Comparison of ENCODE assay signal across 21 cellular contexts in the genomic region with DNA sequence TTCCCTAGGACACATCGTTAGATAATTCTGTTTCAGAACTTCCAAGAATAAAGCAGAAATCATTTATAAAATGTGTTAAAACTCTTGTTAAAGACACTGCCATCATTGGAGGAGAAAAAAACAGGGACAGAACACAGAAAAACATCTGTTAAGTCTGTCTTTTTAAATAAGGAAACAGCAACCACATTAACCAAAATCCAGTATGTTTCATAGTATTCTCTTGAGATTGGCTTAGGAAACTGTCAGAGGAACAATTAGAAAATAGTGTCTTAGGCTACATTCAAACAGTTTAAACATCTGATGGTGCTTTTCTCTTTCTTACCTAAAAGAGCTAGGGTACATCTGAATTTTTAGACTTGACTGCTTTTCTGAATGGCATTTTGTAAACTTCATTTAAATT.
DNase-seq lines count a peak whose midpoint lies in the region; ATAC-seq and TF ChIP-seq lines count a peak whose summit lies in the region.
"Had no signal": no experiment of that assay in that cellular context is flagged by ENCODE, and none has a peak within 500 bp of the region (broad histone marks: within the 10 kb centered on the region; RNA-seq: fewer than 3 reads in every experiment).

No MANE protein-coding gene starts in this region.

- DNase-seq in DND-41 (no peak), MM.1S (no peak), adipocyte (ENCODE audit: low read depth) (no peak), osteoblast (ENCODE audit: insufficient read length, low spot score, missing footprints) (no peak), SKM-1 treated with dmso at 0.1 percent for 144 hours (lab: John Stamatoyannopoulos, UW; ENCODE audit: unreplicated experiment) (no peak), NK-92 (lab: John Stamatoyannopoulos, UW; ENCODE audit: unreplicated experiment) (no peak), Right ventricle myocardium inferior (ENCODE audit: missing footprints) (no peak), HPDE6-E6E7 (ENCODE audit: extremely low spot score) (no peak)
- DNase-seq: Caco-2, DMS153, MG63, NCI-H1105 treated with DMSO at 0.1 percent for 48 hours, NCI-H1694, NCI-H774, PC-3, SJCRH30, T-helper 17 cell had no signal

- peaks cover 15% of the 10 kb centered on the region for H3K4me1 ChIP-seq in DND-41 (ENCODE audit: insufficient read depth, low read length)
- peaks cover 6% of the 10 kb centered on the region for H3K4me1 ChIP-seq in MM.1S (ENCODE audit: low read length)
- H3K4me1 ChIP-seq in adipocyte (ENCODE audit: control insufficient read depth, insufficient read depth, low read length) = peaks cover 30% of the 10 kb centered on the region
- peaks cover 7% of the 10 kb centered on the region for H3K4me1 ChIP-seq in osteoblast (ENCODE audit: insufficient read depth, low read length)
- H3K4me1 ChIP-seq: Caco-2 had no signal

- H3F3A ChIP-seq in MM.1S (ENCODE audit: insufficient read depth, low read length) = peaks cover 9% of the 10 kb centered on the region; the same call in 1 of the 2 replicates

- H3K9me2 ChIP-seq in MM.1S (replicated peaks; ENCODE audit: insufficient read depth, low read length) = no peaks in the 10 kb centered on the region

- H3K79me2 ChIP-seq in DND-41 (ENCODE audit: insufficient read depth, low read length) (no peaks in the 10 kb centered on the region), MM.1S (ENCODE audit: low read length) (no peaks in the 10 kb centered on the region), osteoblast (ENCODE audit: insufficient read depth, low read length) (no peaks in the 10 kb centered on the region)

- intact Hi-C loops in Right ventricle myocardium inferior (cut with DNase I) = no loop called here

- ATAC-seq in DND-41 (ENCODE audit: insufficient read depth, low read depth) (peak; percentile 74), Right ventricle myocardium inferior (no peak)
- ATAC-seq: GM12878, HepG2, PC-3, T-helper 17 cell had no signal

- H3K4me3 ChIP-seq in DND-41 (ENCODE audit: low read depth in 1 of 2, low read length in 2 of 2) (no peak overlapping the region), MM.1S (ENCODE audit: low read length) (no peak overlapping the region), adipocyte (ENCODE audit: low read length) (no peak overlapping the region), osteoblast (ENCODE audit: insufficient read depth, low read length) (no peak overlapping the region)
- H3K4me3 ChIP-seq: GM12878, MG63, SJCRH30 had no signal

- H3K27me3 ChIP-seq in DND-41 (ENCODE audit: insufficient read depth, low read length, poor library complexity) (no peaks in the 10 kb centered on the region), MM.1S (replicated peaks; ENCODE audit: insufficient read depth, low read length) (no peaks in the 10 kb centered on the region), adipocyte (replicated peaks; ENCODE audit: control insufficient read depth, insufficient read depth, low read length) (no peaks in the 10 kb centered on the region), osteoblast (ENCODE audit: insufficient read depth, low read length) (no peaks in the 10 kb centered on the region)
- H3K27me3 ChIP-seq: MG63, SJCRH30 had no signal

- no peak for TF ChIP-seq CTCF in DND-41 (IDR thresholded peaks at IDR 0.05; ENCODE audit: borderline replicate concordance, extremely low read depth, low read length, poor library complexity, severe bottlenecking)
- TF ChIP-seq CTCF in MM.1S (IDR thresholded peaks at IDR 0.05; ENCODE audit: low read length) = no peak
- TF ChIP-seq CTCF in osteoblast (IDR thresholded peaks at IDR 0.05; ENCODE audit: extremely low read depth, low read depth, low read length) = no peak

- H3K36me3 ChIP-seq in DND-41 (ENCODE audit: insufficient read depth, low read length) (peaks cover 21% of the 10 kb centered on the region; the same call in 1 of the 2 replicates), MM.1S (replicated peaks; ENCODE audit: insufficient read depth, low read length) (no peaks in the 10 kb centered on the region), adipocyte (ENCODE audit: control insufficient read depth, insufficient read depth, low read length, severe bottlenecking) (peaks cover 11% of the 10 kb centered on the region), osteoblast (ENCODE audit: insufficient read depth, low read length) (peaks cover 4% of the 10 kb centered on the region)

- H2AFZ ChIP-seq in DND-41 (ENCODE audit: low read depth, low read length) (no peak overlapping the region), MM.1S (ENCODE audit: low read length) (no peak overlapping the region), osteoblast (ENCODE audit: low read length) (no peak overlapping the region)

- no peaks in the 10 kb centered on the region for H3K9me3 ChIP-seq in DND-41 (ENCODE audit: insufficient read depth, low read length, severe bottlenecking)
- no peaks in the 10 kb centered on the region for H3K9me3 ChIP-seq in MM.1S (replicated peaks; ENCODE audit: insufficient read depth, low read length)
- H3K9me3 ChIP-seq in adipocyte (ENCODE audit: control insufficient read depth, low read length) = no peaks in the 10 kb centered on the region
- no peaks in the 10 kb centered on the region for H3K9me3 ChIP-seq in osteoblast (ENCODE audit: low read depth, low read length)
- H3K9me3 ChIP-seq: Caco-2 had no signal

- H4K20me1 ChIP-seq in DND-41 (ENCODE audit: insufficient read depth, low read length) = no peaks in the 10 kb centered on the region
- no peaks in the 10 kb centered on the region for H4K20me1 ChIP-seq in MM.1S (ENCODE audit: insufficient read depth, low read length)
- H4K20me1 ChIP-seq in osteoblast (ENCODE audit: insufficient read depth, low read length) = no peaks in the 10 kb centered on the region

- H3K9ac ChIP-seq in DND-41 (ENCODE audit: low read depth, low read length) = no peak overlapping the region
- H3K9ac ChIP-seq in MM.1S (ENCODE audit: low read length) = no peak overlapping the region
- peak overlapping the region; percentile 46 for H3K9ac ChIP-seq in adipocyte (ENCODE audit: low read length)
- H3K9ac ChIP-seq: KMS-11 had no signal

- H3K4me2 ChIP-seq in DND-41 (ENCODE audit: insufficient read depth, low read length) (no peak overlapping the region), MM.1S (ENCODE audit: low read depth, low read length) (no peak overlapping the region; the same call in 1 of the 2 replicates), osteoblast (ENCODE audit: insufficient read depth, low read length) (peak overlapping the region; percentile 10)
- H3K4me2 ChIP-seq: KMS-11 had no signal

- H3K27ac ChIP-seq in DND-41 (ENCODE audit: low read length) = no peak overlapping the region
- H3K27ac ChIP-seq in MM.1S (ENCODE audit: low read length) = 0 out of 2 replicates have a peak overlapping the region, but pooled peaks have one; percentile 2
- no peak overlapping the region for H3K27ac ChIP-seq in osteoblast (ENCODE audit: low read depth, low read length)
- H3K27ac ChIP-seq: KMS-11, RWPE1, SJCRH30 had no signal
